In genomic region chr3:133248389-133248788, GRCh38 we compare ENCODE assay signal across 24 cellular contexts.
"Had no signal": no experiment of that assay in that cellular context is flagged by ENCODE, and none has a peak within 500 bp of the region (broad histone marks: within the 10 kb centered on the region; RNA-seq: fewer than 3 reads in every experiment).

No MANE protein-coding gene starts in this region.

- H3K36me3 Mint-ChIP-seq: activated naive CD4-positive, alpha-beta T cell treated with anti-CD3 and anti-CD28 coated beads, Interleukin-2, amount 50 U/mL, for 24 hours; T-cell had no signal

- H3K27ac ChIP-seq: ascending aorta, body of pancreas, KMS-11, SK-N-MC had no signal

- H3K9me3 ChIP-seq: ascending aorta, body of pancreas had no signal

- H3K4me3 ChIP-seq: ascending aorta, body of pancreas, SK-N-MC had no signal

- H3K9me3 Mint-ChIP-seq: activated naive CD4-positive, alpha-beta T cell treated with anti-CD3 and anti-CD28 coated beads, Interleukin-2, amount 50 U/mL, for 24 hours; T-cell had no signal

- H3K4me2 ChIP-seq: KMS-11 had no signal

- DNase-seq: activated CD4-positive, alpha-beta T cell treated with anti-CD3 and anti-CD28 coated beads for 48 hours; activated CD4-positive, alpha-beta T cell treated with anti-CD3 and anti-CD28 coated beads, Interleukin-2, amount 50 U/mL, for 4 hours; activated CD4-positive, CD25-positive, alpha-beta regulatory T cell treated with anti-CD3 and anti-CD28 coated beads, Interleukin-2, amount 50 U/mL, for 72 hours; activated CD8-positive, alpha-beta memory T cell treated with anti-CD3 and anti-CD28 coated beads, Interleukin-2, amount 50 U/mL, for 48 hours; activated CD8-positive, alpha-beta T cell treated with anti-CD3 and anti-CD28 coated beads, Interleukin-2, amount 10 ng/mL, durations not matched to agents 7 days and 5 days; activated T-cell treated with anti-CD3 and anti-CD28 coated beads, Interleukin-2, amount 50 U/mL, for 1 hour; body of pancreas; NCI-H1092; NCI-H1417; NCI-H1930; NCI-H2171; NCI-H226; NCI-H510A; NCI-H526 treated with DMSO at 0.1 percent for 48 hours; NCI-H82; NK-92 treated with Interleukin-12 subunit alpha and Interleukin-12 subunit beta, amount 100 ng/mL, for 24 hours; SIG-M5; T-cell; T-helper 2 cell; T1000 had no signal

- H3K27me3 ChIP-seq: ascending aorta, body of pancreas had no signal

- H3K4me1 ChIP-seq: ascending aorta, body of pancreas had no signal

- H3K27ac Mint-ChIP-seq: activated CD8-positive, alpha-beta T cell treated with anti-CD3 and anti-CD28 coated beads, Interleukin-2, amount 10 ng/mL, durations not matched to agents 7 days and 5 days; activated naive CD4-positive, alpha-beta T cell treated with anti-CD3 and anti-CD28 coated beads, Interleukin-2, amount 50 U/mL, for 24 hours; T-cell had no signal

- H3K4me1 Mint-ChIP-seq: activated naive CD4-positive, alpha-beta T cell treated with anti-CD3 and anti-CD28 coated beads, Interleukin-2, amount 50 U/mL, for 24 hours; T-cell had no signal

- H3K36me3 ChIP-seq: ascending aorta had no signal

- ATAC-seq: activated CD8-positive, alpha-beta T cell treated with anti-CD3 and anti-CD28 coated beads, Interleukin-2, amount 10 ng/mL, durations not matched to agents 7 days and 5 days; body of pancreas; T-cell had no signal

- H3K4me3 Mint-ChIP-seq: activated CD8-positive, alpha-beta T cell treated with anti-CD3 and anti-CD28 coated beads, Interleukin-2, amount 10 ng/mL, durations not matched to agents 7 days and 5 days; activated naive CD4-positive, alpha-beta T cell treated with anti-CD3 and anti-CD28 coated beads, Interleukin-2, amount 50 U/mL, for 24 hours; T-cell had no signal
